18 cellular contexts compared by ENCODE assay signal in the genomic region with DNA sequence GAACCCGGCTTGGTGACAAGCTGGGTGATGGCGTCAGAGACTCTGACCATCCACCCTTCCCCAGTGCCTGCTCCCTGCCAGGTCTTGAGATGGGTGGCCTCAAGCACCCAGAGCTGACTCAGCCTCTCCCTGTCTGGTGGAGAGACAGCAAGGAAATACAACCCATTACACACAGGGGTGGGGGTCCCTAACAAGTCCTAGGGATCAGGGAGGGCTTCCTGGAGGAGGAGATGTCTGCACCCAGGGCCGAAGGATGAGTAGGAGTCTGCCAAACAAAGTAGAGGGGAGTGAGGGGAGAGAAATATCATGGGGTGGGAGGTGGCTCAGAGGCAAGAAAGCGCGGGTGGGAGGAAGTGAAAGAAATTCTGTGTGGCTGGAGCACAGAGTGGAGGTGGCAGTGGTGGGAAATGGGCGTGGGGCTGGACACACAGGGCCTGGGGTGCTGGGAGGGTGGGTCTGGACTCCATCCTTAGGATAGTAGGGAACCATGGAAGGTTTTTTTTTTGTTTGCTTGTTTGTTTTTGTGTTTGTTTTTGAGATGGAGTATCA. TPM values are rescaled to one million over a fixed set of nuclear protein-coding genes. Genes with fewer than 3 reads are reported as not detected.
A peak's percentile ranks its signal among the peaks of the same experiment; 100 is the strongest.
DNase-seq lines count a peak whose midpoint lies in the region; ATAC-seq, FAIRE-seq and TF ChIP-seq lines count a peak whose summit lies in the region.
"Had no signal": no experiment of that assay in that cellular context is flagged by ENCODE, and none has a peak within 500 bp of the region (broad histone marks: within the 10 kb centered on the region; RNA-seq: fewer than 3 reads in every experiment).

No MANE protein-coding gene starts in this region.

- no peaks in the 10 kb centered on the region for H3K36me3 ChIP-seq in GM12878 (ENCODE audit: control insufficient read depth in 2 of 2, insufficient read depth in 2 of 2, low read length in 1 of 2)
- H3K36me3 ChIP-seq: SJCRH30 had no signal

- H3K4me3 Mint-ChIP-seq in natural killer cell (peak overlapping the region; percentile 17), neural crest cell (peak overlapping the region; percentile 23)
- no peak overlapping the region for H3K4me3 Mint-ChIP-seq in natural killer cell treated with Interleukin-12 subunit alpha and Interleukin-12 subunit beta and Interleukin-15 and Interleukin-18, amount 100 ng/mL, for 72 hours
- H3K4me3 Mint-ChIP-seq: CD4-positive, alpha-beta memory T cell had no signal

- no peak overlapping the region for H2AFZ ChIP-seq in GM12878 (ENCODE audit: control insufficient read depth, low read depth, low read length)

- SMC1A ChIA-PET in GM12878 (lab: Charles Lee; ENCODE audit: uncharacterized antibody, unreplicated experiment): interaction anchor here (1.0 to 2.4 kb wide), 2 partner anchors 32 to 93 kb away, joined by 3 to 9 read pairs; no protein-coding TSS in a partner anchor

- H3K9me3 Mint-ChIP-seq in natural killer cell (no peaks in the 10 kb centered on the region), neural crest cell (no peaks in the 10 kb centered on the region)
- no peaks in the 10 kb centered on the region for H3K9me3 Mint-ChIP-seq in natural killer cell treated with Interleukin-12 subunit alpha and Interleukin-12 subunit beta and Interleukin-15 and Interleukin-18, amount 100 ng/mL, for 72 hours
- H3K9me3 Mint-ChIP-seq: CD4-positive, alpha-beta memory T cell had no signal

- H3K4me1 Mint-ChIP-seq in natural killer cell: peaks cover 27 to 62% of the 10 kb centered on the region in 2 donors
- H3K4me1 Mint-ChIP-seq in natural killer cell treated with Interleukin-12 subunit alpha and Interleukin-12 subunit beta and Interleukin-15 and Interleukin-18, amount 100 ng/mL, for 72 hours (ENCODE audit: low read depth in 2 of 2): peaks cover 24 to 59% of the 10 kb centered on the region in 2 donors
- H3K4me1 Mint-ChIP-seq in neural crest cell: peaks cover 16% of the 10 kb centered on the region

- TF ChIP-seq CTCF in natural killer cell (IDR thresholded peaks at IDR 0.05) (no peak), GM12878 (IDR thresholded peaks at IDR 0.05 in 2 of 3, conservative IDR thresholded peaks at IDR 0.05 in 1 of 3; ENCODE audit: control insufficient read depth in 2 of 3, extremely low read depth in 1 of 3, insufficient read depth in 1 of 3, low read depth in 3 of 3, low read length in 3 of 3) (no peak), neural crest cell (conservative IDR thresholded peaks at IDR 0.05) (no peak)

- no peak overlapping the region for H3K4me2 ChIP-seq in GM12878 (ENCODE audit: control insufficient read depth, insufficient read depth)

- H3K9me3 ChIP-seq in GM12878 (replicated peaks; ENCODE audit: control insufficient read depth, insufficient read depth, low read length): no peaks in the 10 kb centered on the region
- H3K9me3 ChIP-seq: SJCRH30 had no signal

- TF ChIP-seq EP300 in GM12878 (IDR thresholded peaks at IDR 0.05; ENCODE audit: borderline replicate concordance in 1 of 2, control insufficient read depth in 1 of 2, low read depth in 2 of 2, low read length in 2 of 2): no peak

- H3K79me2 ChIP-seq in GM12878 (ENCODE audit: control insufficient read depth, insufficient read depth, low read length): no peaks in the 10 kb centered on the region

- DNase-seq in natural killer cell (no peak), GM12878 (ENCODE audit: low read depth, low spot score) (no peak), neural crest cell (ENCODE audit: low read depth, low spot score) (no peak), NCI-H69 (lab: John Stamatoyannopoulos, UW) (no peak), NCI-H1048 (lab: John Stamatoyannopoulos, UW) (no peak), NCI-H446 treated with DMSO at 0.1 percent for 48 hours (lab: John Stamatoyannopoulos, UW) (no peak)
- no peak for DNase-seq in natural killer cell treated with Interleukin-12 subunit alpha and Interleukin-12 subunit beta and Interleukin-15 and Interleukin-18, amount 100 ng/mL, for 72 hours (ENCODE audit: low spot score)
- DNase-seq: AML-193, NCI-H1436 treated with DMSO at 0.1 percent for 48 hours, NCI-H2081, NCI-H2227 treated with DMSO at 0.1 percent for 48 hours, NCI-H526, OCI-M1, RPMI8226, SJCRH30 had no signal

- H3K27ac ChIP-seq in GM12878 (ENCODE audit: control insufficient read depth, insufficient read depth): no peak overlapping the region
- H3K27ac ChIP-seq: SJCRH30 had no signal

- POLR2A ChIA-PET in GM12878 (lab: Charles Lee): interaction anchor here (1.3 to 2.0 kb wide), 2 partner anchors 25 to 27 kb away, joined by 3 to 6 read pairs; partner anchors contain the start of gene PLA2G6

- H3K27me3 Mint-ChIP-seq in natural killer cell (ENCODE audit: low read depth in 2 of 2): no peaks in the 10 kb centered on the region
- no peaks in the 10 kb centered on the region for H3K27me3 Mint-ChIP-seq in natural killer cell treated with Interleukin-12 subunit alpha and Interleukin-12 subunit beta and Interleukin-15 and Interleukin-18, amount 100 ng/mL, for 72 hours
- H3K27me3 Mint-ChIP-seq in neural crest cell (ENCODE audit: low read depth): peaks cover 10% of the 10 kb centered on the region
- H3K27me3 Mint-ChIP-seq: CD4-positive, alpha-beta memory T cell had no signal

- TF ChIP-seq POLR2A in GM12878 (IDR thresholded peaks at IDR 0.05; ENCODE audit: low read depth, low read length): no peak

- 69% methylated on average over 4 of the region's 6 CpGs for WGBS in GM12878 (ENCODE audit: insufficient coverage, insufficient replicate concordance, low lambda C conversion rate, missing lambda C conversion rate)

- in situ Hi-C loops in GM12878 (cut with MboI): no loop called here

- RAD21 ChIA-PET in GM12878 (lab: Charles Lee; ENCODE audit: unreplicated experiment): no interaction called here

- FAIRE-seq in GM12878 (lab: Jason Lieb, UNC): no peak
- FAIRE-seq: A204.1 had no signal

- H3K9ac ChIP-seq in GM12878 (ENCODE audit: control insufficient read depth, insufficient read depth, low read length): no peak overlapping the region

- intact Hi-C loops in natural killer cell (cut with micrococcal nuclease) (loop anchor here (10.0 kb wide), 1 partner anchor 106 kb away; the partner anchor contains the start of gene CSNK1E), GM12878 (cut with micrococcal nuclease; ENCODE audit: unreplicated experiment) (no loop called here)

- H3K36me3 Mint-ChIP-seq in natural killer cell: no peaks in the 10 kb centered on the region
- H3K36me3 Mint-ChIP-seq in natural killer cell treated with Interleukin-12 subunit alpha and Interleukin-12 subunit beta and Interleukin-15 and Interleukin-18, amount 100 ng/mL, for 72 hours: no peaks in the 10 kb centered on the region
- no peaks in the 10 kb centered on the region for H3K36me3 Mint-ChIP-seq in neural crest cell (ENCODE audit: low read depth)

- H3K27ac Mint-ChIP-seq in natural killer cell (peak overlapping the region; percentile 42 to 53), neural crest cell (ENCODE audit: unreplicated experiment) (no peak overlapping the region)
- H3K27ac Mint-ChIP-seq in natural killer cell treated with Interleukin-12 subunit alpha and Interleukin-12 subunit beta and Interleukin-15 and Interleukin-18, amount 100 ng/mL, for 72 hours: no peak overlapping the region

- ATAC-seq in natural killer cell (no peak), GM12878 (no peak), HG02840 (IDR thresholded peaks at IDR 0.05; ENCODE audit: low FRiP score, unreplicated experiment) (no peak)
- ATAC-seq in natural killer cell treated with Interleukin-12 subunit alpha and Interleukin-12 subunit beta and Interleukin-15 and Interleukin-18, amount 100 ng/mL, for 72 hours: no peak

- peaks cover 37% of the 10 kb centered on the region for H3K4me1 ChIP-seq in GM12878 (ENCODE audit: control insufficient read depth, insufficient read depth, low read length)
- H3K4me1 ChIP-seq: SJCRH30 had no signal

- CTCF ChIA-PET in GM12878 (lab: Yijun Ruan, JAX): interaction anchor here (1.2 kb wide), 2 partner anchors 16 to 27 kb away, joined by 3 read pairs; partner anchors contain the start of gene PLA2G6

- H3K4me3 ChIP-seq in GM12878: no peak overlapping the region
- H3K4me3 ChIP-seq: SJCRH30 had no signal

- no TSS peak for BruUV-seq in GM12878 (replicated peaks; lab: Mats Ljungman, UMichigan)

- H3K27me3 ChIP-seq in GM12878 (replicated peaks in 1 of 2; ENCODE audit: control insufficient read depth in 2 of 2, insufficient read depth in 2 of 2, low read length in 1 of 2): no peaks in the 10 kb centered on the region
- H3K27me3 ChIP-seq: SJCRH30 had no signal

- TF ChIP-seq RAD21 in GM12878 (IDR thresholded peaks at IDR 0.05; ENCODE audit: insufficient read depth, low read depth, low read length): no peak

- no peaks in the 10 kb centered on the region for H4K20me1 ChIP-seq in GM12878 (ENCODE audit: control insufficient read depth, insufficient read depth)

RNA-seq across cellular contexts. Expression of gene MAFF, which starts 6.8 kb away (rescaled TPM):
- total RNA-seq in natural killer cell: 100 to 1,000 TPM; 168 to 215 (median 187) TPM
- 10 to 100 TPM; 19.7 to 43.0 TPM for total RNA-seq in natural killer cell treated with Interleukin-12 subunit alpha and Interleukin-12 subunit beta and Interleukin-15 and Interleukin-18, amount 100 ng/mL, for 72 hours
- total RNA-seq in GM12878 (2013; cell fraction: nucleolus; rRNA removed): 6.2 and 10.1 TPM in 2 replicates
- 1.0 and 1.1 TPM in 2 replicates for total RNA-seq in GM12878 (2014; rRNA removed)
- 0.54 and 0.88 TPM in 2 replicates for total RNA-seq in GM12878 (2014; rRNA removed; fragmentation: Illumina TruSeq; extraction: Trizol)
- 0.87 and 1.4 TPM in 2 replicates for total RNA-seq in GM12878 (2021)
- polyA plus RNA-seq in GM12878 (2011; ENCODE audit: low read depth): 0.91 TPM
- polyA plus RNA-seq in GM12878 (2011; rRNA removed): 1.9 and 2.3 TPM in 2 replicates
- 2.7 and 3.2 TPM in 2 replicates for polyA plus RNA-seq in GM12878 (2011; cell fraction: cytosol; rRNA removed)
- 1.8 TPM in 2 replicates for polyA plus RNA-seq in GM12878 (2011; cell fraction: nucleus; rRNA removed)
- 2.4 and 4.9 TPM in 2 replicates for polyA plus RNA-seq in GM12878 (2012)
- 0.57 and 0.81 TPM in 2 replicates for polyA plus RNA-seq in GM12878 (2014; fragmentation: Illumina TruSeq; extraction: Trizol)
- polyA plus RNA-seq in GM12878 (2014; fragmentation: Nextera tagmentation; extraction: Ambion mirVana): under 1 TPM in 1 of 2 experiments, not detected in 1; 0.22 TPM
- polyA plus RNA-seq in GM12878 (2014; rRNA removed): 1.0 and 1.3 TPM in 2 replicates
- polyA plus RNA-seq in GM12878 (2016; fragmentation: Nextera tagmentation; extraction: Ambion mirVana): under 1 TPM; 0.32 to 0.78 TPM
- 0.80 and 1.8 TPM in 2 replicates for polyA minus RNA-seq in GM12878 (2011; rRNA and poly(A)+ RNA removed)
- polyA minus RNA-seq in GM12878 (2011; cell fraction: cytosol; rRNA and poly(A)+ RNA removed): 0.62 and 2.9 TPM in 2 replicates
- 2.2 and 2.4 TPM in 2 replicates for polyA minus RNA-seq in GM12878 (2011; cell fraction: nucleus; rRNA and poly(A)+ RNA removed)
- 3.9 and 5.4 TPM in 2 replicates for total RNA-seq in neural crest cell

RNA-seq across cellular contexts. Expression of gene PLA2G6, which starts 27.0 kb away (rescaled TPM):
- total RNA-seq in natural killer cell (100 to 1,000 TPM; 137 to 167 (median 145) TPM), GM12878 (2014; rRNA removed) (17.3 and 20.3 TPM in 2 replicates), GM12878 (2014; rRNA removed; fragmentation: Illumina TruSeq; extraction: Trizol) (11.7 and 13.5 TPM in 2 replicates), GM12878 (2021) (16.7 and 23.2 TPM in 2 replicates), neural crest cell (11.0 and 14.6 TPM in 2 replicates)
- total RNA-seq in natural killer cell treated with Interleukin-12 subunit alpha and Interleukin-12 subunit beta and Interleukin-15 and Interleukin-18, amount 100 ng/mL, for 72 hours: 10 to 100 TPM; 24.5 to 40.1 TPM
- 187 and 240 TPM in 2 replicates for total RNA-seq in GM12878 (2013; cell fraction: nucleolus; rRNA removed)
- 14.0 TPM for polyA plus RNA-seq in GM12878 (2011; ENCODE audit: low read depth)
- polyA plus RNA-seq in GM12878 (2011; rRNA removed) (25.3 and 42.2 TPM in 2 replicates), GM12878 (2014; fragmentation: Illumina TruSeq; extraction: Trizol) (14.2 and 18.9 TPM in 2 replicates), GM12878 (2014; fragmentation: Nextera tagmentation; extraction: Ambion mirVana) (under 1 TPM; 0.15 to 0.27 TPM), GM12878 (2014; rRNA removed) (28.1 and 30.7 TPM in 2 replicates), GM12878 (2016; fragmentation: Nextera tagmentation; extraction: Ambion mirVana) (10 to 100 TPM; 10.0 to 12.6 TPM)
- 37.1 and 42.6 TPM in 2 replicates for polyA plus RNA-seq in GM12878 (2011; cell fraction: cytosol; rRNA removed)
- polyA plus RNA-seq in GM12878 (2011; cell fraction: nucleus; rRNA removed): 377 and 471 TPM in 2 replicates
- 37.9 and 41.3 TPM in 2 replicates for polyA plus RNA-seq in GM12878 (2012)
- 69.2 and 114 TPM in 2 replicates for polyA minus RNA-seq in GM12878 (2011; rRNA and poly(A)+ RNA removed)
- 15.9 and 17.0 TPM in 2 replicates for polyA minus RNA-seq in GM12878 (2011; cell fraction: cytosol; rRNA and poly(A)+ RNA removed)
- 122 and 142 TPM in 2 replicates for polyA minus RNA-seq in GM12878 (2011; cell fraction: nucleus; rRNA and poly(A)+ RNA removed)

Comparison
In these comparisons a context has a peak if more than half of its experiments do, and no peak if none do; other contexts are left out.
1. H3K27ac Mint-ChIP-seq: peak in natural killer cell (2 of 2); none in natural killer cell treated with Interleukin-12 subunit alpha and Interleukin-12 subunit beta and Interleukin-15 and Interleukin-18, amount 100 ng/mL, for 72 hours (0 of 2) and neural crest cell (single experiment).